8 cellular contexts compared by ENCODE assay signal in the genomic region with DNA sequence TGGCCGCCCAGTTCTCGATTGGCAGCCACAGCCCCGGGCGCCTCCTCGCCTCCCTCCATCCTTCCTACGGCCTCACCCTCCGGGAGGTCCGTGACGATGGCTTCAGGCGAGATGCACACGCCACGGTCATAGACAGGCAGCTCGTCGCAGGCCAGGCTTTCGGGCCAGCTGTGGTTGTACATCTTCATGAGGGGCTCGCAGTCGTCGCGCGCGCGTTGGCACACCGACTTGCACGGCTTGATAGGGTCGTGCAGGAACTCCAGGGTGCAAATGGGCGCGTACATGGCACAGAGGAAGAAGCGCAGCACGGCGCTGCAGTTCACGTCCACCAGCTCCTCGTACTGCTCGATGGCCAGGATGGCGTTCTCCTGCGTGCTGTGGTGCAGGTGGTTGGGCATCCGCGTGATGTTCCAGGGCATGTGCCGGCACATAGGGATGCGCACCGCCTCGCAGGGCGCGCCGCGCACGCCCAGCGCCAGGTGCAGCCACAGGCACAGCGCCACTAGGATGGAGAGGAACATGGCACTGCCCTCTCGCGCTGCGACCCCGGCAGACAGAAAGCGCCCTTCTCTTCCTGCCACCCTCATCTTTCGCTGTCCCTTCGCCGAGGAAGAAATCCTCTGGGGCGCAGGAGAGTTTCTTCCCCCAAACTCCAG. TPM values are rescaled to one million over a fixed set of nuclear protein-coding genes. Genes with fewer than 3 reads are reported as not detected.
DNase-seq lines count a peak whose midpoint lies in the region; ATAC-seq and TF ChIP-seq lines count a peak whose summit lies in the region.

No MANE protein-coding gene starts in this region.

- H3K9ac ChIP-seq in ES-I3 (ENCODE audit: low read depth, low read length) (peak overlapping the region; percentile 53; the same call in 1 of the 2 replicates), NT2/D1 (ENCODE audit: insufficient read length, low read depth) (peak overlapping the region; percentile 61)

- TF ChIP-seq CTCF in osteoblast (IDR thresholded peaks at IDR 0.05; ENCODE audit: extremely low read depth, low read depth, low read length), result no peak

- H3K4me2 ChIP-seq in osteoblast (ENCODE audit: insufficient read depth, low read length), result peak overlapping the region; percentile 83

- no peaks in the 10 kb centered on the region for H4K20me1 ChIP-seq in osteoblast (ENCODE audit: insufficient read depth, low read length)

- no peak overlapping the region for H3K27ac ChIP-seq in osteoblast (ENCODE audit: low read depth, low read length)

- ATAC-seq in HG03521 (IDR thresholded peaks at IDR 0.05; ENCODE audit: unreplicated experiment) (no peak), HG03460 (IDR thresholded peaks at IDR 0.05; ENCODE audit: unreplicated experiment) (no peak), GM21529 (IDR thresholded peaks at IDR 0.05; ENCODE audit: unreplicated experiment) (no peak)

- H3K4me3 ChIP-seq in NT2/D1 (ENCODE audit: insufficient read length, low read depth) (peak overlapping the region; percentile 62), osteoblast (ENCODE audit: insufficient read depth, low read length) (peak overlapping the region; percentile 70)

- no peaks in the 10 kb centered on the region for H3K79me2 ChIP-seq in osteoblast (ENCODE audit: insufficient read depth, low read length)

- H3K4me1 ChIP-seq in ES-I3 (ENCODE audit: insufficient read depth, low read length), result no peaks in the 10 kb centered on the region
- peaks cover 5% of the 10 kb centered on the region for H3K4me1 ChIP-seq in NT2/D1 (ENCODE audit: insufficient read depth, insufficient read length)
- H3K4me1 ChIP-seq in osteoblast (ENCODE audit: insufficient read depth, low read length), result peaks cover 11% of the 10 kb centered on the region

- peak overlapping the region; percentile 75 for H2AFZ ChIP-seq in osteoblast (ENCODE audit: low read length)

- no peaks in the 10 kb centered on the region for H3K36me3 ChIP-seq in ES-I3 (ENCODE audit: insufficient read depth, low read length)
- no peaks in the 10 kb centered on the region for H3K36me3 ChIP-seq in NT2/D1 (ENCODE audit: insufficient read depth, insufficient read length, low read length)
- no peaks in the 10 kb centered on the region for H3K36me3 ChIP-seq in osteoblast (ENCODE audit: insufficient read depth, low read length)

- H3K9me3 ChIP-seq in ES-I3 (ENCODE audit: control insufficient read depth, insufficient read depth, low read length), result no peaks in the 10 kb centered on the region
- H3K9me3 ChIP-seq in NT2/D1 (ENCODE audit: insufficient read depth, low read length), result no peaks in the 10 kb centered on the region
- H3K9me3 ChIP-seq in osteoblast (ENCODE audit: low read depth, low read length), result no peaks in the 10 kb centered on the region

- DNase-seq in NT2/D1 (ENCODE audit: low read depth, low spot score), result no peak
- DNase-seq in fibroblast of gingiva (ENCODE audit: low read depth), result peak; percentile 2
- no peak for DNase-seq in osteoblast (ENCODE audit: insufficient read length, low spot score, missing footprints)
- DNase-seq in DMS114 treated with DMSO at 0.1 percent for 48 hours (lab: John Stamatoyannopoulos, UW; ENCODE audit: unreplicated experiment), result no peak

- peaks cover 63% of the 10 kb centered on the region for H3K27me3 ChIP-seq in NT2/D1 (ENCODE audit: insufficient read depth, insufficient read length)
- peaks cover 26% of the 10 kb centered on the region for H3K27me3 ChIP-seq in osteoblast (ENCODE audit: insufficient read depth, low read length)

RNA-seq across cellular contexts. Expression of a gene that starts 0.5 kb away (rescaled TPM):
- 151 and 205 TPM in 2 replicates for total RNA-seq in osteoblast

RNA-seq across cellular contexts. Expression of a gene that starts 4.3 kb away (rescaled TPM):
- total RNA-seq in osteoblast, result 99.3 and 123 TPM in 2 replicates
